ENCODE assay signal across 1 cellular context in genomic region chr1:201591981-201592380, GRCh38.
TF ChIP-seq lines count a peak whose summit lies in the region.

No MANE protein-coding gene starts in this region.

TF ChIP-seq in endothelial cell of umbilical vein, 7 proteins besides CTCF, POLR2A, EP300 and RAD21:
- TF ChIP-seq JUN (IDR thresholded peaks at IDR 0.05; ENCODE audit: borderline replicate concordance, insufficient read depth, insufficient read length, low read depth) (no peak), POLR2AphosphoS5 (IDR thresholded peaks at IDR 0.05; ENCODE audit: insufficient read depth, low read depth, low read length) (no peak), MYC (IDR thresholded peaks at IDR 0.05; ENCODE audit: low read depth, low read length) (no peak), GATA2 (IDR thresholded peaks at IDR 0.05; ENCODE audit: insufficient read depth, insufficient read length, low read depth, low read length) (no peak), MAX (IDR thresholded peaks at IDR 0.05; ENCODE audit: insufficient read depth, insufficient read length) (no peak), FOS (IDR thresholded peaks at IDR 0.05; ENCODE audit: borderline replicate concordance, insufficient read depth, low read length) (no peak), EZH2 (IDR thresholded peaks at IDR 0.05; ENCODE audit: borderline replicate concordance, low read depth, low read length, severe bottlenecking) (no peak)
TF ChIP-seq in endothelial cell of umbilical vein: peak in this region for 0.
